In genomic region chr5:170296036-170296934, GRCh38 we compare ENCODE assay signal across 10 cellular contexts. TPM values are rescaled to one million over a fixed set of nuclear protein-coding genes. Genes with fewer than 3 reads are reported as not detected.
DNase-seq lines count a peak whose midpoint lies in the region; ATAC-seq and TF ChIP-seq lines count a peak whose summit lies in the region.
"Had no signal": no experiment of that assay in that cellular context is flagged by ENCODE, and none has a peak within 500 bp of the region (broad histone marks: within the 10 kb centered on the region; RNA-seq: fewer than 3 reads in every experiment).

No MANE protein-coding gene starts in this region.

- peaks cover 70% of the 10 kb centered on the region for H3K4me1 Mint-ChIP-seq in activated naive CD4-positive, alpha-beta T cell treated with anti-CD3 and anti-CD28 coated beads, Interleukin-2, amount 50 U/mL, for 24 hours
- H3K4me1 Mint-ChIP-seq in activated CD8-positive, alpha-beta T cell treated with anti-CD3 and anti-CD28 coated beads, Interleukin-2, amount 10 ng/mL, durations not matched to agents 7 days and 5 days (ENCODE audit: low read depth) = peaks cover 61% of the 10 kb centered on the region

- CTCF ChIA-PET in activated CD8-positive, alpha-beta T cell treated with anti-CD3 and anti-CD28 coated beads, Interleukin-2, amount 10 ng/mL, durations not matched to agents 7 days and 5 days (lab: Charles Lee) = interaction anchor here (0.9 to 16.1 kb wide), 16 partner anchors 9 to 70 kb away, joined by 3 to 324 read pairs (median 18); no protein-coding TSS in a partner anchor

- H3K4me3 ChIP-seq in lower lobe of right lung (peak overlapping the region; percentile 74), tibial nerve (peak overlapping the region; percentile 19 to 51 (median 35))
- H3K4me3 ChIP-seq: smooth muscle cell had no signal

- TF ChIP-seq CTCF in lower lobe of right lung (IDR thresholded peaks at IDR 0.05) = no peak
- TF ChIP-seq CTCF in tibial nerve (IDR thresholded peaks at IDR 0.05) = no peak

- H3K4me1 ChIP-seq in lower lobe of right lung (peaks cover 50% of the 10 kb centered on the region), tibial nerve (peaks cover 0 to 10% (median 2%) of the 10 kb centered on the region in 4 donors)

- H3K27me3 Mint-ChIP-seq in activated naive CD4-positive, alpha-beta T cell treated with anti-CD3 and anti-CD28 coated beads, Interleukin-2, amount 50 U/mL, for 24 hours = no peaks in the 10 kb centered on the region
- no peaks in the 10 kb centered on the region for H3K27me3 Mint-ChIP-seq in activated CD8-positive, alpha-beta T cell treated with anti-CD3 and anti-CD28 coated beads, Interleukin-2, amount 10 ng/mL, durations not matched to agents 7 days and 5 days (ENCODE audit: low read depth)

- H3K27me3 ChIP-seq in lower lobe of right lung (ENCODE audit: low read depth) (no peaks in the 10 kb centered on the region), tibial nerve (no peaks in the 10 kb centered on the region)

- H3K9me3 ChIP-seq in lower lobe of right lung (no peaks in the 10 kb centered on the region), tibial nerve (no peaks in the 10 kb centered on the region)

- no peak for ATAC-seq in activated CD8-positive, alpha-beta T cell treated with anti-CD3 and anti-CD28 coated beads, Interleukin-2, amount 10 ng/mL, durations not matched to agents 7 days and 5 days
- ATAC-seq in lower lobe of right lung = peak in 1 of 2 donors; percentile 8
- no peak for ATAC-seq in GM21526 (IDR thresholded peaks at IDR 0.05; ENCODE audit: low FRiP score, unreplicated experiment)

- H3K36me3 ChIP-seq in lower lobe of right lung (peaks cover 17% of the 10 kb centered on the region), tibial nerve (no peaks in the 10 kb centered on the region)

- no peak for TF ChIP-seq EP300 in tibial nerve (IDR thresholded peaks at IDR 0.05)

- H3K9me3 Mint-ChIP-seq in activated naive CD4-positive, alpha-beta T cell treated with anti-CD3 and anti-CD28 coated beads, Interleukin-2, amount 50 U/mL, for 24 hours = no peaks in the 10 kb centered on the region
- no peaks in the 10 kb centered on the region for H3K9me3 Mint-ChIP-seq in activated CD8-positive, alpha-beta T cell treated with anti-CD3 and anti-CD28 coated beads, Interleukin-2, amount 10 ng/mL, durations not matched to agents 7 days and 5 days (ENCODE audit: insufficient read depth)

- TF ChIP-seq POLR2A in tibial nerve (IDR thresholded peaks at IDR 0.05) = no peak

- peak overlapping the region; percentile 99 for H3K27ac Mint-ChIP-seq in activated naive CD4-positive, alpha-beta T cell treated with anti-CD3 and anti-CD28 coated beads, Interleukin-2, amount 50 U/mL, for 24 hours
- peak overlapping the region; percentile 93 for H3K27ac Mint-ChIP-seq in activated CD8-positive, alpha-beta T cell treated with anti-CD3 and anti-CD28 coated beads, Interleukin-2, amount 10 ng/mL, durations not matched to agents 7 days and 5 days

- 77 to 81% methylated on average over 13 of the region's 13 CpGs for WGBS in tibial nerve, 2 donors

- H3K36me3 Mint-ChIP-seq in activated naive CD4-positive, alpha-beta T cell treated with anti-CD3 and anti-CD28 coated beads, Interleukin-2, amount 50 U/mL, for 24 hours = peaks cover 21% of the 10 kb centered on the region
- H3K36me3 Mint-ChIP-seq in activated CD8-positive, alpha-beta T cell treated with anti-CD3 and anti-CD28 coated beads, Interleukin-2, amount 10 ng/mL, durations not matched to agents 7 days and 5 days (ENCODE audit: low read depth) = peaks cover 64% of the 10 kb centered on the region

- DNase-seq in activated naive CD4-positive, alpha-beta T cell treated with anti-CD3 and anti-CD28 coated beads, Interleukin-2, amount 50 U/mL, for 16 hours = no peak
- DNase-seq in activated CD8-positive, alpha-beta T cell treated with anti-CD3 and anti-CD28 coated beads, Interleukin-2, amount 10 ng/mL, durations not matched to agents 7 days and 5 days = no peak
- DNase-seq in lower lobe of right lung = no peak
- DNase-seq in tibial nerve (ENCODE audit: low spot score in 2 of 2) = no peak
- DNase-seq in stimulated activated CD4-positive, alpha-beta T cell treated with anti-CD3 and anti-CD28 coated beads, Interleukin-4, amount 100 ng/mL, for 1 hour = no peak
- no peak for DNase-seq in retina
- DNase-seq: NCI-H187 treated with DMSO at 0.1 percent for 48 hours had no signal

- intact Hi-C loops in lower lobe of right lung (cut with DNase I) = no loop called here

- POLR2A ChIA-PET in activated CD8-positive, alpha-beta T cell treated with anti-CD3 and anti-CD28 coated beads, Interleukin-2, amount 10 ng/mL, durations not matched to agents 7 days and 5 days (lab: Charles Lee) = interaction anchor here (0.6 to 23.3 kb wide), 15 partner anchors 10 to 490 kb away, joined by 3 to 898 read pairs (median 9); no protein-coding TSS in a partner anchor

- H3K4me3 Mint-ChIP-seq in activated naive CD4-positive, alpha-beta T cell treated with anti-CD3 and anti-CD28 coated beads, Interleukin-2, amount 50 U/mL, for 24 hours = peak overlapping the region; percentile 100
- H3K4me3 Mint-ChIP-seq in activated CD8-positive, alpha-beta T cell treated with anti-CD3 and anti-CD28 coated beads, Interleukin-2, amount 10 ng/mL, durations not matched to agents 7 days and 5 days = peak overlapping the region; percentile 96

- H3K27ac ChIP-seq in lower lobe of right lung (peak overlapping the region; percentile 90), tibial nerve (peak overlapping the region in 3 of 4 donors; percentile 79 to 82 (median 80))

RNA-seq across cellular contexts. Expression of gene LCP2, which starts 1.3 kb away (rescaled TPM):
- total RNA-seq in activated CD8-positive, alpha-beta T cell treated with anti-CD3 and anti-CD28 coated beads, Interleukin-2, amount 10 ng/mL, durations not matched to agents 7 days and 5 days = 100 to 1,000 TPM; 386 TPM
- total RNA-seq in lower lobe of right lung (82.9 TPM), tibial nerve (10 to 100 TPM; 27.5 to 53.8 (median 47.3) TPM)
